ENCODE assay signal across 8 cellular contexts in the genomic region with DNA sequence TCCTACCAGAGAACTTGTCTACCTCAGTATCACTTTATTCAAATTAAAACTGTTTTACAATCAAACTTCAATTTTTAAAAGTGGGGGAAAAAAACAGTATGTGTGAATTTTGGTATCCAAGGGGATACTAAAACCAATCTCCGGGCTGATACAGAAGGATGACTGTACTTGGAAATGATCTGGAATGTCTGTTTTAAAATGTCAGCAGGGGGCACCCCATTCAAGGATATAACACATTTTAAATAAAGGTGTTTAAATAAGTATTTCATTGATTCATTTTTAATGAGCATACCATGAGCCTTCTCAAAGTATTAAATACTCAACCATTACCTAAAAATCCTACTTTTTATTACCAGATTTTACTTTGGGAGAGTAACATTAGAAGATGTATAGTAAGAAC.
DNase-seq lines count a peak whose midpoint lies in the region; ATAC-seq, FAIRE-seq and TF ChIP-seq lines count a peak whose summit lies in the region.

No MANE protein-coding gene starts in this region.

- in situ Hi-C loops in HepG2 (cut with HindIII; ENCODE audit: extremely low pct_ligation_motif_present, low pct_unique_long_range_greater_than_20kb): loop anchor here (5.0 kb wide), 2 partner anchors 203 to 298 kb away; no protein-coding TSS in a partner anchor

- CTCF ChIA-PET in HepG2 (lab: Yijun Ruan, JAX; ENCODE audit: low intra/inter-chr PET ratio, low total read pairs): interaction anchor here (1.5 to 2.8 kb wide), 2 partner anchors 205 to 297 kb away, joined by 8 to 24 read pairs; no protein-coding TSS in a partner anchor

- H3K4me1 ChIP-seq in Loucy (ENCODE audit: insufficient read depth, low read length, poor library complexity, severe bottlenecking) (no peaks in the 10 kb centered on the region), HepG2 (ENCODE audit: insufficient read depth, low read length) (peaks cover 12% of the 10 kb centered on the region)

- H3K36me3 ChIP-seq in Loucy (ENCODE audit: insufficient read depth, low read length) (no peaks in the 10 kb centered on the region), HepG2 (replicated peaks in 1 of 2; ENCODE audit: control insufficient read depth in 1 of 2, insufficient read depth in 2 of 2, low read length in 2 of 2) (no peaks in the 10 kb centered on the region)

- no peaks in the 10 kb centered on the region for H3K4me1 Mint-ChIP-seq in brain

- no TSS peak for BruUV-seq in HepG2 (replicated peaks; lab: Mats Ljungman, UMichigan)

- POLR2A ChIA-PET in HepG2 (lab: Yijun Ruan, JAX): no interaction called here

- H3K27me3 ChIP-seq in Loucy (ENCODE audit: insufficient read depth, low read length, poor library complexity, severe bottlenecking) (no peaks in the 10 kb centered on the region), HepG2 (ENCODE audit: control insufficient read depth in 1 of 2, insufficient read depth in 2 of 2, low read length in 2 of 2) (no peaks in the 10 kb centered on the region)

- TF ChIP-seq CTCF in Loucy (conservative IDR thresholded peaks at IDR 0.05; ENCODE audit: low read length): peak; percentile 72
- peak; percentile 82 to 85 for TF ChIP-seq CTCF in brain (conservative IDR thresholded peaks at IDR 0.05)
- TF ChIP-seq CTCF in HepG2 (CRISPR knock-in tag; IDR thresholded peaks at IDR 0.05): peak; percentile 62

- TF ChIP-seq POLR2A in HepG2 (IDR thresholded peaks at IDR 0.05; ENCODE audit: insufficient read depth in 1 of 2, low read depth in 2 of 2, low read length in 2 of 2): no peak

- H4K20me1 ChIP-seq in Loucy (ENCODE audit: insufficient read depth, low read length, poor library complexity, severe bottlenecking) (no peaks in the 10 kb centered on the region), HepG2 (ENCODE audit: insufficient read depth, low read length) (no peaks in the 10 kb centered on the region)

- H3K4me3 ChIP-seq in Loucy (ENCODE audit: low read length, poor library complexity, severe bottlenecking) (no peak overlapping the region), HepG2 (replicated peaks in 1 of 3; ENCODE audit: insufficient read depth in 1 of 3, low read depth in 2 of 3, low read length in 3 of 3) (no peak overlapping the region)

- H3K9me2 ChIP-seq in Loucy (replicated peaks; ENCODE audit: low read depth, low read length): no peaks in the 10 kb centered on the region

- ATAC-seq in HepG2 (no peak), GM21723 (IDR thresholded peaks at IDR 0.05; ENCODE audit: unreplicated experiment) (no peak), GM19455 (IDR thresholded peaks at IDR 0.05; ENCODE audit: unreplicated experiment) (no peak)
- no peak for ATAC-seq in stimulated activated naive CD8-positive, alpha-beta T cell treated with anti-CD3 and anti-CD28 coated beads, Interleukin-15, Interleukin-2, amounts not matched to agents 100 U/mL and 50 U/mL, for 24 hours

- H3F3A ChIP-seq in Loucy (ENCODE audit: low read depth): no peaks in the 10 kb centered on the region

- peaks cover 15% of the 10 kb centered on the region for H3K36me3 Mint-ChIP-seq in brain

- no peak for TF ChIP-seq EP300 in HepG2 (IDR thresholded peaks at IDR 0.05; ENCODE audit: low read depth in 2 of 2, low read length in 2 of 2)
- no peak for TF ChIP-seq EP300 in HepG2 (CRISPR knock-in tag; IDR thresholded peaks at IDR 0.05; ENCODE audit: borderline replicate concordance)

- no peak overlapping the region for H3K27ac Mint-ChIP-seq in brain

- H2AFZ ChIP-seq in Loucy (ENCODE audit: low read length) (no peak overlapping the region), HepG2 (ENCODE audit: low read length) (no peak overlapping the region)

- intact Hi-C loops in HepG2 (cut with micrococcal nuclease; ENCODE audit: unreplicated experiment): loop anchor here (1.0 to 5.0 kb wide), 4 partner anchors 206 to 528 kb away; no protein-coding TSS in a partner anchor

- DNase-seq in NCI-H748 (lab: John Stamatoyannopoulos, UW; ENCODE audit: unreplicated experiment) (peak; percentile 26), NCI-H748 treated with DMSO at 0.1 percent for 48 hours (lab: John Stamatoyannopoulos, UW) (no peak), HepG2 (ENCODE audit: low spot score) (peak; percentile 30)
- DNase-seq in stimulated activated naive CD8-positive, alpha-beta T cell treated with anti-CD3 and anti-CD28 coated beads, Interleukin-15, Interleukin-2, amounts not matched to agents 100 U/mL and 50 U/mL, for 24 hours: no peak

- H3K4me3 Mint-ChIP-seq in brain: no peak overlapping the region

- H3K79me2 ChIP-seq in Loucy (ENCODE audit: insufficient read depth, low read length): no peaks in the 10 kb centered on the region
- H3K79me2 ChIP-seq in HepG2 (ENCODE audit: insufficient read depth, low read length): no peaks in the 10 kb centered on the region

- no peaks in the 10 kb centered on the region for H3K9me3 ChIP-seq in Loucy (ENCODE audit: insufficient read depth, low read depth, low read length)
- no peaks in the 10 kb centered on the region for H3K9me3 ChIP-seq in HepG2 (ENCODE audit: low read length)

- FAIRE-seq in HepG2 (lab: Jason Lieb, UNC): peak; percentile 73

- WGBS in HepG2 (ENCODE audit: low lambda C conversion rate): 75% methylated on average over 1 of the region's 1 CpG

- H3K4me2 ChIP-seq in Loucy (ENCODE audit: low read depth, low read length, poor library complexity, severe bottlenecking): no peak overlapping the region
- H3K4me2 ChIP-seq in HepG2 (ENCODE audit: low read depth, low read length): no peak overlapping the region

- peaks cover 10% of the 10 kb centered on the region for H3K27me3 Mint-ChIP-seq in brain

- H3K9me3 Mint-ChIP-seq in brain: peaks cover 0 to 14% (median 8%) of the 10 kb centered on the region in 5 experiments

- H3K27ac ChIP-seq in HepG2 (ENCODE audit: extremely low read length, insufficient read depth, low read length): no peak overlapping the region

- H3K9ac ChIP-seq in Loucy (ENCODE audit: low read depth, low read length, poor library complexity, severe bottlenecking) (no peak overlapping the region), HepG2 (ENCODE audit: insufficient read depth, low read depth, low read length) (no peak overlapping the region)

- TF ChIP-seq RAD21 in HepG2 (CRISPR knock-in tag; IDR thresholded peaks at IDR 0.05): 0 out of 2 replicates have a peak, but pooled peaks have one; percentile 25

TF ChIP-seq in HepG2, 621 proteins besides CTCF, POLR2A, EP300 and RAD21:
- no peak for TF ChIP-seq ZNF614 (CRISPR knock-in tag; IDR thresholded peaks at IDR 0.05; ENCODE audit: borderline replicate concordance)
- TF ChIP-seq NR2C2 (CRISPR knock-in tag; IDR thresholded peaks at IDR 0.05; ENCODE audit: borderline replicate concordance): no peak
- TF ChIP-seq STAG1 (CRISPR knock-in tag; IDR thresholded peaks at IDR 0.05): peak; percentile 81
- TF ChIP-seq ZSCAN20 (CRISPR knock-in tag; IDR thresholded peaks at IDR 0.05; ENCODE audit: borderline replicate concordance): no peak
- TF ChIP-seq ZNF282 (IDR thresholded peaks at IDR 0.05; ENCODE audit: partially characterized antibody): no peak
- TF ChIP-seq ZNF501 (CRISPR knock-in tag; IDR thresholded peaks at IDR 0.05): no peak
- TF ChIP-seq ZNF629 (CRISPR knock-in tag; conservative IDR thresholded peaks at IDR 0.05): no peak
- no peak for TF ChIP-seq ZFP41 (CRISPR knock-in tag; IDR thresholded peaks at IDR 0.05; ENCODE audit: borderline replicate concordance)
- peak; percentile 56 for TF ChIP-seq SMC3 (IDR thresholded peaks at IDR 0.05; ENCODE audit: low read length)
- no peak for TF ChIP-seq ZKSCAN5 (CRISPR knock-in tag; IDR thresholded peaks at IDR 0.05)
- TF ChIP-seq, protein P1, sequence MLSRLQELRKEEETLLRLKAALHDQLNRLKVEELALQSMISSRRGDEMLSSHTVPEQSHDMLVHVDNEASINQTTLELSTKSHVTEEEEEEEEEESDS (CRISPR knock-in tag; IDR thresholded peaks at IDR 0.05; ENCODE audit: borderline replicate concordance): no peak
- TF ChIP-seq, protein P2, sequence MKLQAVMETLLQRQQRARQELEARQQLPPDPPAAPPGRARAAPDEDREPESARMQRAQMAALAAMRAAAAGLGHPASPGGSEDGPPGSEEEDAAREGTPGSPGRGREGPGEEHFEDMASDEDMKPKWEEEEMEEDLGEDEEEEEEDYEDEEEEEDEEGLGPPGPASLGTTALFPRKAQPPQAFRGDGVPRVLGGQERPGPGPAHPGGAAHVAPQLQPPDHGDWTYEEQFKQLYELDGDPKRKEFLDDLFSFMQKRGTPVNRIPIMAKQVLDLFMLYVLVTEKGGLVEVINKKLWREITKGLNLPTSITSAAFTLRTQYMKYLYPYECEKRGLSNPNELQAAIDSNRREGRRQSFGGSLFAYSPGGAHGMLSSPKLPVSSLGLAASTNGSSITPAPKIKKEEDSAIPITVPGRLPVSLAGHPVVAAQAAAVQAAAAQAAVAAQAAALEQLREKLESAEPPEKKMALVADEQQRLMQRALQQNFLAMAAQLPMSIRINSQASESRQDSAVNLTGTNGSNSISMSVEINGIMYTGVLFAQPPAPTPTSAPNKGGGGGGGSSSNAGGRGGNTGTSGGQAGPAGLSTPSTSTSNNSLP (IDR thresholded peaks at IDR 0.05; ENCODE audit: low read depth, low read length): peak; percentile 46; the same call in 1 of the 2 replicates
- no peak for TF ChIP-seq ZNF780A (CRISPR knock-in tag; IDR thresholded peaks at IDR 0.05)

Comparison
In these comparisons a context has a peak if more than half of its experiments do, and no peak if none do; other contexts are left out.
1. DNase-seq: peak in NCI-H748 (single experiment) and HepG2 (single experiment); none in NCI-H748 treated with DMSO at 0.1 percent for 48 hours (single experiment) and stimulated activated naive CD8-positive, alpha-beta T cell treated with anti-CD3 and anti-CD28 coated beads, Interleukin-15, Interleukin-2, amounts not matched to agents 100 U/mL and 50 U/mL, for 24 hours (single experiment).
2. Peak in every context shown above with its lines, with median percentiles within 50 percentile points of each other: CTCF ChIP-seq.